8 cellular contexts compared by ENCODE assay signal in genomic region chr6:73129653-73130443, GRCh38.
DNase-seq lines count a peak whose midpoint lies in the region; ATAC-seq and TF ChIP-seq lines count a peak whose summit lies in the region.

No MANE protein-coding gene starts in this region.

- no peaks in the 10 kb centered on the region for H3K9me3 ChIP-seq in lower lobe of right lung

- DNase-seq in Ammon's horn (ENCODE audit: low spot score) (peak; percentile 84), NCI-H345 treated with DMSO at 0.1 percent for 48 hours (lab: John Stamatoyannopoulos, UW; ENCODE audit: unreplicated experiment) (peak; percentile 62), dedifferentiated amniotic fluid mesenchymal stem cell (ENCODE audit: extremely low spot score) (peak; percentile 88), lower lobe of right lung (peak; percentile 83)
- peak; percentile 95 for DNase-seq in activated CD4-positive, alpha-beta T cell treated with anti-CD3 and anti-CD28 coated beads, Interleukin-2, amount 10 ng/mL, durations not matched to agents 24 days and 14 days
- peak; percentile 37 for DNase-seq in stimulated activated CD8-positive, alpha-beta memory T cell treated with anti-CD3 and anti-CD28 coated beads, Interleukin-12 subunit alpha, Interleukin-12 subunit beta, amount 100 ng/mL, for 24 hours (ENCODE audit: extremely low read depth)

- ATAC-seq in GM18870 (IDR thresholded peaks at IDR 0.05; ENCODE audit: unreplicated experiment) (peak; percentile 93), HG03095 (IDR thresholded peaks at IDR 0.05; ENCODE audit: unreplicated experiment) (peak; percentile 93), lower lobe of right lung (peak; percentile 91 to 95)

- H3K9me3 Mint-ChIP-seq in activated CD4-positive, alpha-beta T cell treated with anti-CD3 and anti-CD28 coated beads, Interleukin-2, amount 10 ng/mL, durations not matched to agents 24 days and 14 days, result no peaks in the 10 kb centered on the region

- H3K36me3 ChIP-seq in lower lobe of right lung, result no peaks in the 10 kb centered on the region

- peak; percentile 95 for TF ChIP-seq CTCF in lower lobe of right lung (IDR thresholded peaks at IDR 0.05)

- intact Hi-C loops in activated CD4-positive, alpha-beta T cell treated with anti-CD3 and anti-CD28 coated beads, Interleukin-2, amount 10 ng/mL, durations not matched to agents 24 days and 14 days (cut with micrococcal nuclease), result loop anchor here (1.0 to 10.0 kb wide), 6 partner anchors 51 to 718 kb away; no protein-coding TSS in a partner anchor
- intact Hi-C loops in lower lobe of right lung (cut with DNase I), result loop anchor here (5.0 to 10.0 kb wide), 2 partner anchors 513 to 715 kb away; no protein-coding TSS in a partner anchor

- no peaks in the 10 kb centered on the region for H3K27me3 ChIP-seq in lower lobe of right lung (ENCODE audit: low read depth)

- H3K4me1 ChIP-seq in lower lobe of right lung, result no peaks in the 10 kb centered on the region

- peak overlapping the region; percentile 18 for H3K4me3 Mint-ChIP-seq in activated CD4-positive, alpha-beta T cell treated with anti-CD3 and anti-CD28 coated beads, Interleukin-2, amount 10 ng/mL, durations not matched to agents 24 days and 14 days

- no peak overlapping the region for H3K27ac ChIP-seq in lower lobe of right lung

- H3K27me3 Mint-ChIP-seq in activated CD4-positive, alpha-beta T cell treated with anti-CD3 and anti-CD28 coated beads, Interleukin-2, amount 10 ng/mL, durations not matched to agents 24 days and 14 days, result peaks cover 3% of the 10 kb centered on the region

- peaks cover 4% of the 10 kb centered on the region for H3K4me1 Mint-ChIP-seq in activated CD4-positive, alpha-beta T cell treated with anti-CD3 and anti-CD28 coated beads, Interleukin-2, amount 10 ng/mL, durations not matched to agents 24 days and 14 days

- H3K4me3 ChIP-seq in lower lobe of right lung, result no peak overlapping the region

- H3K27ac Mint-ChIP-seq in activated CD4-positive, alpha-beta T cell treated with anti-CD3 and anti-CD28 coated beads, Interleukin-2, amount 10 ng/mL, durations not matched to agents 24 days and 14 days, result no peak overlapping the region

- no peaks in the 10 kb centered on the region for H3K36me3 Mint-ChIP-seq in activated CD4-positive, alpha-beta T cell treated with anti-CD3 and anti-CD28 coated beads, Interleukin-2, amount 10 ng/mL, durations not matched to agents 24 days and 14 days (ENCODE audit: low read depth)

Comparison
In these comparisons a context has a peak if more than half of its experiments do, and no peak if none do; other contexts are left out.
1. DNase-seq: peak in every context shown above with its lines; median percentile 95 in activated CD4-positive, alpha-beta T cell treated with anti-CD3 and anti-CD28 coated beads, Interleukin-2, amount 10 ng/mL, durations not matched to agents 24 days and 14 days; 88 in dedifferentiated amniotic fluid mesenchymal stem cell; 84 in Ammon's horn; 83 in lower lobe of right lung; 62 in NCI-H345 treated with DMSO at 0.1 percent for 48 hours; 37 in stimulated activated CD8-positive, alpha-beta memory T cell treated with anti-CD3 and anti-CD28 coated beads, Interleukin-12 subunit alpha, Interleukin-12 subunit beta, amount 100 ng/mL, for 24 hours.